Comparison of ENCODE assay signal across 1 cellular context in genomic region chr3:170458285-170458684, GRCh38.
TF ChIP-seq lines count a peak whose summit lies in the region.

No MANE protein-coding gene starts in this region.

TF ChIP-seq in GM23338, 12 proteins besides CTCF, POLR2A, EP300 and RAD21 (continued from another document):
- no peak for TF ChIP-seq REST (IDR thresholded peaks at IDR 0.05; ENCODE audit: unreplicated experiment)
